In genomic region chr22:40426671-40427070, GRCh38 we compare ENCODE assay signal across 8 cellular contexts. TPM values are rescaled to one million over a fixed set of nuclear protein-coding genes. Genes with fewer than 3 reads are reported as not detected.
DNase-seq lines count a peak whose midpoint lies in the region; FAIRE-seq and TF ChIP-seq lines count a peak whose summit lies in the region.

No MANE protein-coding gene starts in this region.

- peaks cover 6% of the 10 kb centered on the region for H3K4me1 Mint-ChIP-seq in nephron progenitor cell

- H3K27me3 Mint-ChIP-seq in nephron progenitor cell (ENCODE audit: low read depth, poor library complexity), result peaks cover 4% of the 10 kb centered on the region

- H3K4me3 ChIP-seq in bronchial epithelial cell (ENCODE audit: low read depth, low read length), result no peak overlapping the region

- H3K36me3 Mint-ChIP-seq in nephron progenitor cell (ENCODE audit: low read depth), result peaks cover 27% of the 10 kb centered on the region

- peak overlapping the region; percentile 74 for H3K27ac Mint-ChIP-seq in nephron progenitor cell

- no peaks in the 10 kb centered on the region for H3K9me3 Mint-ChIP-seq in nephron progenitor cell

- peaks cover 47% of the 10 kb centered on the region for H3K36me3 ChIP-seq in bronchial epithelial cell (ENCODE audit: control insufficient read depth, insufficient read depth, low read length)

- TF ChIP-seq CTCF in bronchial epithelial cell (IDR thresholded peaks at IDR 0.05; ENCODE audit: insufficient read depth, low read length, severe bottlenecking) (no peak), nephron progenitor cell (IDR thresholded peaks at IDR 0.05) (no peak), GM20000 (IDR thresholded peaks at IDR 0.05; ENCODE audit: extremely low read depth, missing control alignments) (no peak)

- H3K4me3 Mint-ChIP-seq in nephron progenitor cell, result no peak overlapping the region

- FAIRE-seq in bronchial epithelial cell (lab: Jason Lieb, UNC) (peak; percentile 43), HTR-8/SVneo (lab: Jason Lieb, UNC) (no peak)

- peak; percentile 76 for DNase-seq in COR-L47 (lab: John Stamatoyannopoulos, UW)
- peak; percentile 45 for DNase-seq in NCI-H187 treated with DMSO at 0.1 percent for 48 hours (lab: John Stamatoyannopoulos, UW)
- DNase-seq in bronchial epithelial cell (ENCODE audit: low read depth), result no peak
- no peak for DNase-seq in nephron progenitor cell
- no peak for DNase-seq in HTR-8/SVneo (ENCODE audit: insufficient read length, low spot score)
- no peak for DNase-seq in stimulated activated CD4-positive, alpha-beta T cell treated with anti-CD3 and anti-CD28 coated beads, Interleukin-4, amount 100 ng/mL, for 1 hour
- no peak for DNase-seq in GM20000 (ENCODE audit: low spot score)
- DNase-seq in LoVo (ENCODE audit: low spot score), result no peak

- no peaks in the 10 kb centered on the region for H3K27me3 ChIP-seq in bronchial epithelial cell (ENCODE audit: control insufficient read depth, insufficient read depth, low read length)

RNA-seq across cellular contexts. Expression of gene SGSM3, which starts 56.3 kb away (rescaled TPM):
- total RNA-seq in bronchial epithelial cell, result 45.5 and 65.5 TPM in 2 replicates

Comparison
In these comparisons a context has a peak if more than half of its experiments do, and no peak if none do; other contexts are left out.
1. DNase-seq: peak in COR-L47 (single experiment) and NCI-H187 treated with DMSO at 0.1 percent for 48 hours (single experiment); none in bronchial epithelial cell (single experiment), nephron progenitor cell (single experiment), HTR-8/SVneo (single experiment), stimulated activated CD4-positive, alpha-beta T cell treated with anti-CD3 and anti-CD28 coated beads, Interleukin-4, amount 100 ng/mL, for 1 hour (single experiment), GM20000 (single experiment) and LoVo (single experiment).